Comparison of ENCODE assay signal across 10 cellular contexts in the genomic region with DNA sequence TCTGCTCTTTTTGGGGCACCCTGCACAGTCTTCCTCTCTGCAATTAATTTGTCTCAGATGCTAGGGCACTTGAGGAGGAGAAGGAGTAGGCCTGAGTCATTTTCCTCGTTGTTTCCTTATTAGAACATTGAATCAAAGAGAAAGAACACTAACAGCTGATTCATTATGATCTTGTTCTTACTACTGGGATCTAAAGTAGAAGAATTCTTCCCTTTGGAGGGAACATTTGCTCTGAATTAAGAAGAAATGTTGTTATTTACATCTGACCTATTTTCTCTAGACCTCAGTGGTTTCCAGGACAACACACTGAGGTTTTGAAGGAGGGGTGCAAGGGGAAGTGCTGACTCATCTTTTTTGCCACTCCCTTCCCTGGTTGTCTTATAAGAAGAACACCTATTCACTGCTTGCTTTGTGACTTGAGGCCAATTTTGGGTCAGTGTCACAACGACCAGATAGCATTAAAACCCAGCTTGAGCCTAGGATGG. TPM values are rescaled to one million over a fixed set of nuclear protein-coding genes. Genes with fewer than 3 reads are reported as not detected.
DNase-seq lines count a peak whose midpoint lies in the region; ATAC-seq and TF ChIP-seq lines count a peak whose summit lies in the region.
"Had no signal": no experiment of that assay in that cellular context is flagged by ENCODE, and none has a peak within 500 bp of the region (broad histone marks: within the 10 kb centered on the region; RNA-seq: fewer than 3 reads in every experiment).

No MANE protein-coding gene starts in this region.

- peak; percentile 9 to 87 (median 36) for DNase-seq in CD4-positive, CD25-positive, alpha-beta regulatory T cell
- peak; percentile 69 for DNase-seq in activated CD4-positive, alpha-beta memory T cell treated with anti-CD3 and anti-CD28 coated beads, Interleukin-2, amount 10 ng/mL, durations not matched to agents 7 days and 5 days
- DNase-seq in foreskin keratinocyte, result peak; percentile 45 to 71
- DNase-seq in NCI-H748 treated with DMSO at 0.1 percent for 48 hours (lab: John Stamatoyannopoulos, UW), result no peak
- no peak for DNase-seq in 8988T
- DNase-seq: NCI-H146 had no signal

- no peak for TF ChIP-seq CTCF in foreskin keratinocyte (conservative IDR thresholded peaks at IDR 0.05)

- H3K4me1 ChIP-seq in CD4-positive, CD25-positive, alpha-beta regulatory T cell (ENCODE audit: control insufficient read depth, insufficient read depth, low read length, poor library complexity, severe bottlenecking), result peaks cover 25% of the 10 kb centered on the region
- H3K4me1 ChIP-seq in foreskin keratinocyte, result peaks cover 19% of the 10 kb centered on the region

- no peaks in the 10 kb centered on the region for H3K27me3 ChIP-seq in CD4-positive, CD25-positive, alpha-beta regulatory T cell (ENCODE audit: control insufficient read depth, insufficient read depth, low read length)
- H3K27me3 ChIP-seq in foreskin keratinocyte, result no peaks in the 10 kb centered on the region

- peak; percentile 81 to 84 for ATAC-seq in CD4-positive, CD25-positive, alpha-beta regulatory T cell (ENCODE audit: low read depth in 2 of 2)
- ATAC-seq in HG02610 (IDR thresholded peaks at IDR 0.05; ENCODE audit: unreplicated experiment), result peak; percentile 84
- ATAC-seq in foreskin keratinocyte, result peak; percentile 82
- no peak for ATAC-seq in HG03025 (IDR thresholded peaks at IDR 0.05; ENCODE audit: low FRiP score, unreplicated experiment)
- no peak for ATAC-seq in GM21447 (IDR thresholded peaks at IDR 0.05; ENCODE audit: unreplicated experiment)
- ATAC-seq: left lobe of liver had no signal

- CTCF ChIA-PET in activated CD4-positive, alpha-beta memory T cell treated with anti-CD3 and anti-CD28 coated beads, Interleukin-2, amount 10 ng/mL, durations not matched to agents 7 days and 5 days (lab: Charles Lee), result interaction anchor here (0.9 to 8.8 kb wide), 8 partner anchors 8 to 120 kb away, joined by 3 to 101 read pairs (median 4); no protein-coding TSS in a partner anchor

- H3K4me3 ChIP-seq in CD4-positive, CD25-positive, alpha-beta regulatory T cell (ENCODE audit: low read depth, low read length), result peak overlapping the region; percentile 39

- no peaks in the 10 kb centered on the region for H3K9me3 Mint-ChIP-seq in CD4-positive, CD25-positive, alpha-beta regulatory T cell
- H3K9me3 Mint-ChIP-seq in activated CD4-positive, alpha-beta memory T cell treated with anti-CD3 and anti-CD28 coated beads, Interleukin-2, amount 10 ng/mL, durations not matched to agents 7 days and 5 days, result no peaks in the 10 kb centered on the region

- peak overlapping the region; percentile 67 to 95 (median 78) for H3K27ac Mint-ChIP-seq in CD4-positive, CD25-positive, alpha-beta regulatory T cell
- H3K27ac Mint-ChIP-seq in activated CD4-positive, alpha-beta memory T cell treated with anti-CD3 and anti-CD28 coated beads, Interleukin-2, amount 10 ng/mL, durations not matched to agents 7 days and 5 days, result peak overlapping the region; percentile 88

- H3K36me3 ChIP-seq in CD4-positive, CD25-positive, alpha-beta regulatory T cell (ENCODE audit: control insufficient read depth, insufficient read depth, low read length), result peaks cover 18% of the 10 kb centered on the region

- peak overlapping the region; percentile 15 to 57 (median 40) for H3K4me3 Mint-ChIP-seq in CD4-positive, CD25-positive, alpha-beta regulatory T cell
- peak overlapping the region; percentile 29 for H3K4me3 Mint-ChIP-seq in activated CD4-positive, alpha-beta memory T cell treated with anti-CD3 and anti-CD28 coated beads, Interleukin-2, amount 10 ng/mL, durations not matched to agents 7 days and 5 days

- no peaks in the 10 kb centered on the region for H3K27me3 Mint-ChIP-seq in CD4-positive, CD25-positive, alpha-beta regulatory T cell
- H3K27me3 Mint-ChIP-seq in activated CD4-positive, alpha-beta memory T cell treated with anti-CD3 and anti-CD28 coated beads, Interleukin-2, amount 10 ng/mL, durations not matched to agents 7 days and 5 days, result no peaks in the 10 kb centered on the region

- peaks cover 14 to 33% (median 28%) of the 10 kb centered on the region in 4 donors for H3K4me1 Mint-ChIP-seq in CD4-positive, CD25-positive, alpha-beta regulatory T cell
- peaks cover 49% of the 10 kb centered on the region for H3K4me1 Mint-ChIP-seq in activated CD4-positive, alpha-beta memory T cell treated with anti-CD3 and anti-CD28 coated beads, Interleukin-2, amount 10 ng/mL, durations not matched to agents 7 days and 5 days

- POLR2A ChIA-PET in activated CD4-positive, alpha-beta memory T cell treated with anti-CD3 and anti-CD28 coated beads, Interleukin-2, amount 10 ng/mL, durations not matched to agents 7 days and 5 days (lab: Charles Lee), result interaction anchor here (0.6 to 8.9 kb wide), 14 partner anchors 9 to 1125 kb away, joined by 3 to 78 read pairs (median 8); a partner anchor contains a TSS

- H3K36me3 Mint-ChIP-seq in CD4-positive, CD25-positive, alpha-beta regulatory T cell, result peaks cover 20% of the 10 kb centered on the region
- peaks cover 71% of the 10 kb centered on the region for H3K36me3 Mint-ChIP-seq in activated CD4-positive, alpha-beta memory T cell treated with anti-CD3 and anti-CD28 coated beads, Interleukin-2, amount 10 ng/mL, durations not matched to agents 7 days and 5 days (ENCODE audit: low read depth)

- H3K27ac ChIP-seq in CD4-positive, CD25-positive, alpha-beta regulatory T cell (ENCODE audit: insufficient read depth, low read length, poor library complexity, severe bottlenecking), result peak overlapping the region; percentile 62
- no peak overlapping the region for H3K27ac ChIP-seq in foreskin keratinocyte

- no peaks in the 10 kb centered on the region for H3K9me3 ChIP-seq in CD4-positive, CD25-positive, alpha-beta regulatory T cell (ENCODE audit: control insufficient read depth in 2 of 2, low read length in 2 of 2)

RNA-seq across cellular contexts. Expression of a gene that starts 24.3 kb away (rescaled TPM):
- total RNA-seq in CD4-positive, CD25-positive, alpha-beta regulatory T cell, result 262 TPM
- 100 to 1,000 TPM; 198 to 331 (median 274) TPM for polyA plus RNA-seq in CD4-positive, CD25-positive, alpha-beta regulatory T cell
- total RNA-seq in activated CD4-positive, alpha-beta memory T cell treated with anti-CD3 and anti-CD28 coated beads, Interleukin-2, amount 10 ng/mL, durations not matched to agents 7 days and 5 days, result 100 to 1,000 TPM; 540 to 547 TPM
- 143 and 168 TPM in 2 replicates for total RNA-seq in foreskin keratinocyte
- 57.7 and 61.1 TPM in 2 replicates for polyA plus RNA-seq in foreskin keratinocyte

Comparison
In these comparisons a context has a peak if more than half of its experiments do, and no peak if none do; other contexts are left out.
1. ATAC-seq: peak in CD4-positive, CD25-positive, alpha-beta regulatory T cell (2 of 2), HG02610 (single experiment) and foreskin keratinocyte (single experiment); none in HG03025 (single experiment) and GM21447 (single experiment).
2. DNase-seq: peak in CD4-positive, CD25-positive, alpha-beta regulatory T cell (3 of 3), activated CD4-positive, alpha-beta memory T cell treated with anti-CD3 and anti-CD28 coated beads, Interleukin-2, amount 10 ng/mL, durations not matched to agents 7 days and 5 days (single experiment) and foreskin keratinocyte (2 of 2); none in NCI-H748 treated with DMSO at 0.1 percent for 48 hours (single experiment) and 8988T (single experiment).